Comparison of ENCODE assay signal across 17 cellular contexts in the genomic region with DNA sequence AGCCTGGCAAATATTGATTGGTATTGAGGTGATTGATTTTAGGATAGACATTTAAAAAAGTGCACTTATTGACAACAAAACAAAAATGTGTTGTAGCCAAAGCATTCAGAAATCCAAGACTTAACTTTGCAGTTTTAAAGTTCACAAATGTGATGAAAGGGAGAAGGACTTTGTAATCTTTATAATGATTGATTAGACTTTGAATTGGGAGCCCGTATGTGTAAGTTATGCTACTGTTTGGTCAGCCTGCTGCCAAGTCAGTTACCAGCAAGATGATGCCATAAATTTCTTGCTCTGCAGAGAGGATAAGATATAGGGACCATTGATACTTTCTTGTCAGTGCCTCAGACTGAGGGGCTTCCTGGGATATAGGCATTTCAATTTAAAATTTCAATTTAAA.
"Had no signal": no experiment of that assay in that cellular context is flagged by ENCODE, and none has a peak within 500 bp of the region (broad histone marks: within the 10 kb centered on the region; RNA-seq: fewer than 3 reads in every experiment).

No MANE protein-coding gene starts in this region.

- H3K4me3 Mint-ChIP-seq: activated T-cell treated with anti-CD3 and anti-CD28 coated beads, Interleukin-2, amount 50 U/mL, for 4 hours; neural crest cell; T-helper 17 cell had no signal

- H3K4me1 ChIP-seq: upper lobe of left lung had no signal

- H3K4me1 Mint-ChIP-seq: neural crest cell, T-helper 17 cell had no signal

- H3K27me3 ChIP-seq: cardiac muscle cell, upper lobe of left lung had no signal

- H3K27ac ChIP-seq: cardiac muscle cell, upper lobe of left lung had no signal

- H3K4me3 ChIP-seq: cardiac muscle cell, upper lobe of left lung had no signal

- DNase-seq: activated CD4-positive, alpha-beta T cell treated with anti-CD3 and anti-CD28 coated beads for 4 hours; activated CD4-positive, alpha-beta T cell treated with anti-CD3 and anti-CD28 coated beads, Interleukin-2, amount 50 U/mL, for 48 hours; activated CD4-positive, CD25-positive, alpha-beta regulatory T cell; activated CD8-positive, alpha-beta memory T cell treated with anti-CD3 and anti-CD28 coated beads, Interleukin-2, amount 50 U/mL, for 48 hours; activated naive CD4-positive, alpha-beta T cell treated with Interleukin-2 at 50 U/mL for 16 hours; activated T-cell treated with anti-CD3 and anti-CD28 coated beads, Interleukin-2, amount 50 U/mL, for 4 hours; effector CD8-positive, alpha-beta T cell; foreskin melanocyte; left ventricle myocardium superior; posterior cingulate gyrus; stimulated activated CD4-positive, alpha-beta T cell treated with anti-CD3 and anti-CD28 coated beads, Interleukin-12 subunit alpha, Interleukin-12 subunit beta, amount 100 ng/mL, for 4 hours; stimulated activated CD4-positive, alpha-beta T cell treated with anti-CD3 and anti-CD28 coated beads, Interleukin-4, amount 100 ng/mL, for 4 hours; stimulated activated naive CD8-positive, alpha-beta T cell treated with anti-CD3 and anti-CD28 coated beads, Interleukin-15, Interleukin-2, amounts not matched to agents 100 U/mL and 50 U/mL, for 24 hours; T-helper 17 cell; upper lobe of left lung had no signal

- H3K27me3 Mint-ChIP-seq: T-helper 17 cell had no signal

- H3K27ac Mint-ChIP-seq: T-helper 17 cell had no signal

- H3K36me3 ChIP-seq: cardiac muscle cell, upper lobe of left lung had no signal

- ATAC-seq: T-helper 17 cell had no signal

- H3K9me3 ChIP-seq: upper lobe of left lung had no signal
